ENCODE assay signal across 1 cellular context in genomic region chr3:38151667-38152265, GRCh38.
TF ChIP-seq lines count a peak whose summit lies in the region.

No MANE protein-coding gene starts in this region.

TF ChIP-seq in GM12878, 131 proteins besides CTCF, POLR2A, EP300 and RAD21:
- TF ChIP-seq TBL1XR1 (IDR thresholded peaks at IDR 0.05; ENCODE audit: low read depth, low read length), result no peak
- TF ChIP-seq STAT1 (conservative IDR thresholded peaks at IDR 0.05), result no peak
- no peak for TF ChIP-seq TCF7 (IDR thresholded peaks at IDR 0.05; ENCODE audit: borderline replicate concordance)
- TF ChIP-seq FOXM1 (IDR thresholded peaks at IDR 0.05; ENCODE audit: low read depth, low read length), result no peak
- TF ChIP-seq SPI1 (IDR thresholded peaks at IDR 0.05; ENCODE audit: borderline replicate concordance, insufficient read depth, low read depth, low read length), result peak; percentile 70; the same call in 1 of the 2 replicates
- no peak for TF ChIP-seq KLF5 (IDR thresholded peaks at IDR 0.05; ENCODE audit: partially characterized antibody)
- peak; percentile 33; the same call in 1 of the 2 replicates for TF ChIP-seq RUNX3 (IDR thresholded peaks at IDR 0.05; ENCODE audit: low read length)
- TF ChIP-seq ATF3 (IDR thresholded peaks at IDR 0.05; ENCODE audit: borderline replicate concordance, extremely low read depth, low read depth, low read length), result no peak
- no peak for TF ChIP-seq CBX5 (IDR thresholded peaks at IDR 0.05; ENCODE audit: low read depth)
- no peak for TF ChIP-seq DPF2 (IDR thresholded peaks at IDR 0.05)
- no peak for TF ChIP-seq ESRRA (IDR thresholded peaks at IDR 0.05; ENCODE audit: low read length)
- no peak for TF ChIP-seq IRF5 (IDR thresholded peaks at IDR 0.05; ENCODE audit: borderline replicate concordance)
- TF ChIP-seq ETV6 (conservative IDR thresholded peaks at IDR 0.05 in 1 of 2, IDR thresholded peaks at IDR 0.05 in 1 of 2; ENCODE audit: borderline replicate concordance in 1 of 2, low read depth in 1 of 2), result no peak
- TF ChIP-seq BHLHE40 (IDR thresholded peaks at IDR 0.05; ENCODE audit: borderline replicate concordance in 1 of 2, low read depth in 2 of 2, low read length in 1 of 2), result no peak
- no peak for TF ChIP-seq ZBED1 (IDR thresholded peaks at IDR 0.05; ENCODE audit: borderline replicate concordance)
- TF ChIP-seq PKNOX1 (IDR thresholded peaks at IDR 0.05), result no peak
- no peak for TF ChIP-seq CEBPZ (IDR thresholded peaks at IDR 0.05; ENCODE audit: low read depth, low read length)
